Comparison of ENCODE assay signal across 12 cellular contexts in genomic region chr3:134367412-134367811, GRCh38. TPM values are rescaled to one million over a fixed set of nuclear protein-coding genes. Genes with fewer than 3 reads are reported as not detected.
DNase-seq lines count a peak whose midpoint lies in the region; ATAC-seq and TF ChIP-seq lines count a peak whose summit lies in the region.
"Had no signal": no experiment of that assay in that cellular context is flagged by ENCODE, and none has a peak within 500 bp of the region (broad histone marks: within the 10 kb centered on the region; RNA-seq: fewer than 3 reads in every experiment).

No MANE protein-coding gene starts in this region.

- DNase-seq in cardiac septum (ENCODE audit: low spot score) (peak; percentile 68), left cardiac atrium (no peak), endodermal cell (peak; percentile 75), neural crest cell (ENCODE audit: low read depth, low spot score) (no peak), GF-D8 (lab: John Stamatoyannopoulos, UW) (no peak), DMS153 treated with DMSO at 0.1 percent for 48 hours (lab: John Stamatoyannopoulos, UW; ENCODE audit: unreplicated experiment) (no peak)
- no peak for DNase-seq in activated naive CD4-positive, alpha-beta T cell treated with anti-CD3 and anti-CD28 coated beads, Interleukin-2, amount 10 ng/mL, durations not matched to agents 7 days and 5 days
- DNase-seq: NCI-H1048, small intestine, T-helper 2 cell had no signal

- peak; percentile 58 for TF ChIP-seq CTCF in endodermal cell (conservative IDR thresholded peaks at IDR 0.05)
- no peak for TF ChIP-seq CTCF in neural crest cell (conservative IDR thresholded peaks at IDR 0.05)

- no peaks in the 10 kb centered on the region for H3K9me3 Mint-ChIP-seq in endodermal cell
- H3K9me3 Mint-ChIP-seq in neural crest cell = no peaks in the 10 kb centered on the region
- no peaks in the 10 kb centered on the region for H3K9me3 Mint-ChIP-seq in activated naive CD4-positive, alpha-beta T cell treated with anti-CD3 and anti-CD28 coated beads, Interleukin-2, amount 10 ng/mL, durations not matched to agents 7 days and 5 days

- H3K4me3 Mint-ChIP-seq in endodermal cell (no peak overlapping the region), neural crest cell (peak overlapping the region; percentile 84)
- H3K4me3 Mint-ChIP-seq in activated naive CD4-positive, alpha-beta T cell treated with anti-CD3 and anti-CD28 coated beads, Interleukin-2, amount 10 ng/mL, durations not matched to agents 7 days and 5 days = no peak overlapping the region

- ATAC-seq in left cardiac atrium = no peak
- ATAC-seq in HG03439 (IDR thresholded peaks at IDR 0.05; ENCODE audit: unreplicated experiment) = no peak

- H3K36me3 Mint-ChIP-seq in endodermal cell (ENCODE audit: low read depth) = peaks cover 82% of the 10 kb centered on the region
- peaks cover 38% of the 10 kb centered on the region for H3K36me3 Mint-ChIP-seq in neural crest cell (ENCODE audit: low read depth)
- H3K36me3 Mint-ChIP-seq in activated naive CD4-positive, alpha-beta T cell treated with anti-CD3 and anti-CD28 coated beads, Interleukin-2, amount 10 ng/mL, durations not matched to agents 7 days and 5 days = no peaks in the 10 kb centered on the region

- no peak overlapping the region for H3K9ac ChIP-seq in endodermal cell (ENCODE audit: extremely low read depth, low read length, poor library complexity, severe bottlenecking)

- peak overlapping the region; percentile 66 for H3K27ac ChIP-seq in endodermal cell (ENCODE audit: low read depth, low read length)

- intact Hi-C loops in cardiac septum (cut with DNase I) (no loop called here), left cardiac atrium (cut with DNase I) (no loop called here)

- H3K36me3 ChIP-seq in endodermal cell (ENCODE audit: control insufficient read depth, insufficient read depth, low read length) = peaks cover 89% of the 10 kb centered on the region

- peak overlapping the region; percentile 35 for H3K27ac Mint-ChIP-seq in endodermal cell
- no peak overlapping the region for H3K27ac Mint-ChIP-seq in neural crest cell (ENCODE audit: unreplicated experiment)
- H3K27ac Mint-ChIP-seq in activated naive CD4-positive, alpha-beta T cell treated with anti-CD3 and anti-CD28 coated beads, Interleukin-2, amount 10 ng/mL, durations not matched to agents 7 days and 5 days = no peak overlapping the region

- no peaks in the 10 kb centered on the region for H3K9me3 ChIP-seq in endodermal cell (ENCODE audit: control insufficient read depth, low read length)
- H3K9me3 ChIP-seq: adrenal gland had no signal

- H3K27me3 Mint-ChIP-seq in endodermal cell (ENCODE audit: insufficient read depth) (no peaks in the 10 kb centered on the region), neural crest cell (ENCODE audit: low read depth) (no peaks in the 10 kb centered on the region)
- peaks cover 85% of the 10 kb centered on the region for H3K27me3 Mint-ChIP-seq in activated naive CD4-positive, alpha-beta T cell treated with anti-CD3 and anti-CD28 coated beads, Interleukin-2, amount 10 ng/mL, durations not matched to agents 7 days and 5 days

- H3K4me3 ChIP-seq in endodermal cell (ENCODE audit: low read length) = no peak overlapping the region
- H3K4me3 ChIP-seq: adrenal gland had no signal

- CTCF ChIA-PET in activated naive CD4-positive, alpha-beta T cell treated with anti-CD3 and anti-CD28 coated beads, Interleukin-2, amount 10 ng/mL, durations not matched to agents 7 days and 5 days (lab: Charles Lee) = no interaction called here

- peaks cover 75% of the 10 kb centered on the region for H3K4me1 ChIP-seq in endodermal cell (ENCODE audit: control insufficient read depth, insufficient read depth, low read length)

- H3K4me1 Mint-ChIP-seq in endodermal cell (peaks cover 76% of the 10 kb centered on the region), neural crest cell (peaks cover 71% of the 10 kb centered on the region)
- peaks cover 14% of the 10 kb centered on the region for H3K4me1 Mint-ChIP-seq in activated naive CD4-positive, alpha-beta T cell treated with anti-CD3 and anti-CD28 coated beads, Interleukin-2, amount 10 ng/mL, durations not matched to agents 7 days and 5 days

- whole genome bisulfite sequencing in endodermal cell (ENCODE audit: insufficient coverage in 1 of 2, insufficient read length in 1 of 2), 2 experiments = 90 to 93% methylated on average over 3 to 7 of the region's 7 CpGs

- no peaks in the 10 kb centered on the region for H3K27me3 ChIP-seq in endodermal cell (ENCODE audit: control insufficient read depth, insufficient read depth, low read length, poor library complexity, severe bottlenecking)
- H3K27me3 ChIP-seq: adrenal gland had no signal

RNA-seq across cellular contexts. Expression of gene AMOTL2, which starts 6.8 kb away (rescaled TPM):
- 64.6 TPM for total RNA-seq in cardiac septum
- 10 to 100 TPM; 47.9 to 59.3 TPM for total RNA-seq in left cardiac atrium
- total RNA-seq in endodermal cell = 100 to 1,000 TPM; 109 to 153 TPM
- polyA plus RNA-seq in endodermal cell (2013, experiment 1 of 2) = 59.2 TPM
- 56.9 TPM for polyA plus RNA-seq in endodermal cell (2013, experiment 2 of 2)
- total RNA-seq in neural crest cell = 55.6 and 59.5 TPM in 2 replicates

Comparison
In these comparisons a context has a peak if more than half of its experiments do, and no peak if none do; other contexts are left out.
1. DNase-seq: peak in cardiac septum (single experiment) and endodermal cell (single experiment); none in left cardiac atrium (single experiment), neural crest cell (single experiment), GF-D8 (single experiment), activated naive CD4-positive, alpha-beta T cell treated with anti-CD3 and anti-CD28 coated beads, Interleukin-2, amount 10 ng/mL, durations not matched to agents 7 days and 5 days (single experiment) and DMS153 treated with DMSO at 0.1 percent for 48 hours (single experiment).